In the genomic region with DNA sequence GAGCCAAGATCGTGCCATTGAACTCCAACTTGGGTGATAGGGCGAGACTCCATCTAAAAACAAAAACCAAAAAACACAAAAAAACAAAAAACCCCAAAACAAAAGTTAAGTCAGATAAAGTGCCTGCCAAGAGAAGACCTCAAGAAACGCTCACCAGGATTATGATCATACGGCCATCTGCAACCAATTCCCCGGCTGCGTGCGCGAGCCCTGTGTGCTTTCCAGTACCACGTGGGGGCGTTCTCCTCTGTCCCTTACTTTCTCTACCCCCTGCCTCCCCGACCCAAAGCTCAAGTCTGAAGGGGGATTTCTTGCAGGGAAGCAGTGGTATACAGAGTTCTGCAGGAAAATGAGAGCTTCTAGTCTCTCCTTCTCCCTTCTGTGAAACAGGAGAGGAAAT, we compare ENCODE assay signal across 8 cellular contexts. TPM values are rescaled to one million over a fixed set of nuclear protein-coding genes. Genes with fewer than 3 reads are reported as not detected.
DNase-seq lines count a peak whose midpoint lies in the region; ATAC-seq, FAIRE-seq and TF ChIP-seq lines count a peak whose summit lies in the region.

No MANE protein-coding gene starts in this region.

- peaks cover 26% of the 10 kb centered on the region for H3K4me1 Mint-ChIP-seq in stimulated activated naive CD8-positive, alpha-beta T cell treated with anti-CD3 and anti-CD28 coated beads, Interleukin-15, amount 100 ng/mL, for 72 hours
- H3K4me1 Mint-ChIP-seq in activated naive CD8-positive, alpha-beta T cell treated with anti-CD3 and anti-CD28 coated beads, Interleukin-2, amount 50 U/mL, for 24 hours, result peaks cover 10% of the 10 kb centered on the region

- ATAC-seq in stimulated activated naive CD8-positive, alpha-beta T cell treated with anti-CD3 and anti-CD28 coated beads, Interleukin-15, amount 100 ng/mL, for 72 hours, result peak; percentile 61
- ATAC-seq in stimulated activated naive CD8-positive, alpha-beta T cell treated with anti-CD3 and anti-CD28 coated beads, Interleukin-15, Interleukin-2, amounts not matched to agents 100 U/mL and 50 U/mL, for 24 hours, result no peak
- no peak for ATAC-seq in activated naive CD8-positive, alpha-beta T cell treated with anti-CD3 and anti-CD28 coated beads, Interleukin-2, amount 50 U/mL, for 24 hours
- no peak for ATAC-seq in HG02588 (IDR thresholded peaks at IDR 0.05; ENCODE audit: unreplicated experiment)
- no peak for ATAC-seq in HG02610 (IDR thresholded peaks at IDR 0.05; ENCODE audit: unreplicated experiment)

- TF ChIP-seq RAD21 in H1 (IDR thresholded peaks at IDR 0.05 in 1 of 2, conservative IDR thresholded peaks at IDR 0.05 in 1 of 2; ENCODE audit: low read depth in 2 of 2, low read length in 2 of 2), result peak; percentile 75 to 78

- TF ChIP-seq CTCF in H1 (IDR thresholded peaks at IDR 0.05; ENCODE audit: control extremely low read depth in 1 of 3, insufficient read depth in 1 of 3, low read depth in 1 of 3, low read length in 3 of 3), result peak; percentile 67 to 89 (median 84)

- H3K27me3 ChIP-seq in H1 (replicated peaks in 1 of 4; ENCODE audit: control insufficient read depth in 3 of 4, extremely low read depth in 1 of 4, insufficient read depth in 3 of 4, low read length in 3 of 4), result peaks cover 0 to 15% (median 11%) of the 10 kb centered on the region in 4 experiments; a peak in 6 of 7 replicates

- peaks cover 45% of the 10 kb centered on the region for H3K27me3 Mint-ChIP-seq in stimulated activated naive CD8-positive, alpha-beta T cell treated with anti-CD3 and anti-CD28 coated beads, Interleukin-15, amount 100 ng/mL, for 72 hours
- peaks cover 28% of the 10 kb centered on the region for H3K27me3 Mint-ChIP-seq in activated naive CD8-positive, alpha-beta T cell treated with anti-CD3 and anti-CD28 coated beads, Interleukin-2, amount 50 U/mL, for 24 hours

- H3K79me2 ChIP-seq in H1 (ENCODE audit: control insufficient read depth in 1 of 2, insufficient read depth in 2 of 2, low read length in 2 of 2), result no peaks in the 10 kb centered on the region

- H3K4me3 ChIP-seq in H1 (ENCODE audit: extremely low read depth in 1 of 4, insufficient read depth in 2 of 4, low read depth in 3 of 4, low read length in 4 of 4), result no peak overlapping the region

- H3K4ac ChIP-seq in H1 (replicated peaks; ENCODE audit: insufficient read length, low read depth, low read length), result no peak overlapping the region

- H3K27ac ChIP-seq in H1 (ENCODE audit: low read depth, low read length), result no peak overlapping the region

- no peak overlapping the region for H3K9ac ChIP-seq in H1 (replicated peaks in 1 of 4; ENCODE audit: extremely low read depth in 1 of 4, low read depth in 3 of 4, low read length in 3 of 4)

- H2BK120ac ChIP-seq in H1 (replicated peaks; ENCODE audit: low read depth, low read length), result no peak overlapping the region

- no peak overlapping the region for H3K23ac ChIP-seq in H1 (ENCODE audit: insufficient read length)

- no peaks in the 10 kb centered on the region for H3K9me3 ChIP-seq in H1 (ENCODE audit: insufficient read depth in 2 of 2, low read depth in 1 of 2, low read length in 1 of 2)

- peaks cover 0 to 3% of the 10 kb centered on the region in 2 experiments for H4K20me1 ChIP-seq in H1 (replicated peaks in 1 of 2; ENCODE audit: control insufficient read depth in 1 of 2, insufficient read depth in 2 of 2, low read length in 2 of 2)

- H3K36me3 Mint-ChIP-seq in activated naive CD8-positive, alpha-beta T cell treated with anti-CD3 and anti-CD28 coated beads, Interleukin-2, amount 50 U/mL, for 24 hours (ENCODE audit: low read depth), result no peaks in the 10 kb centered on the region

- no peak overlapping the region for H2AK5ac ChIP-seq in H1 (ENCODE audit: low read depth, low read length)

- no peak overlapping the region for H2BK5ac ChIP-seq in H1 (ENCODE audit: low read depth, low read length)

- H3K56ac ChIP-seq in H1 (replicated peaks; ENCODE audit: insufficient read length, low read depth, low read length), result no peak overlapping the region

- 36% methylated on average over 11 of the region's 11 CpGs; no CpG with 5 or more reads in 1 of the 2 experiments for whole genome bisulfite sequencing in H1 (ENCODE audit: extremely low coverage in 1 of 2, insufficient coverage in 1 of 2, insufficient read length in 1 of 2, insufficient replicate concordance in 2 of 2, low coverage in 1 of 2, low lambda C conversion rate in 2 of 2, missing lambda C conversion rate in 1 of 2), 2 experiments

- no peaks in the 10 kb centered on the region for H3K79me1 ChIP-seq in H1 (ENCODE audit: low read depth, low read length)

- H4K5ac ChIP-seq in H1 (ENCODE audit: insufficient read length, low read depth, low read length), result no peak overlapping the region

- no peak for TF ChIP-seq POLR2A in H1 (IDR thresholded peaks at IDR 0.05; ENCODE audit: control extremely low read depth in 1 of 2, low read depth in 2 of 2, low read length in 2 of 2)

- DNase-seq in stimulated activated naive CD8-positive, alpha-beta T cell treated with anti-CD3 and anti-CD28 coated beads, Interleukin-15, amount 100 ng/mL, for 72 hours, result no peak
- no peak for DNase-seq in stimulated activated naive CD8-positive, alpha-beta T cell treated with anti-CD3 and anti-CD28 coated beads, Interleukin-15, Interleukin-2, amounts not matched to agents 100 U/mL and 50 U/mL, for 24 hours
- peak; percentile 77 to 88 for DNase-seq in NCI-H524 (lab: John Stamatoyannopoulos, UW)
- no peak for DNase-seq in H1 (ENCODE audit: low read depth in 1 of 2, low spot score in 2 of 2)
- DNase-seq in putamen (ENCODE audit: low spot score), result no peak
- DNase-seq in activated naive CD8-positive, alpha-beta T cell treated with anti-CD3 and anti-CD28 coated beads, Interleukin-2, amount 50 U/mL, for 24 hours, result no peak

- H2BK15ac ChIP-seq in H1 (ENCODE audit: low read length), result no peak overlapping the region

- peak; percentile 70 for FAIRE-seq in H1 (lab: Jason Lieb, UNC)

- TF ChIP-seq EP300 in H1 (IDR thresholded peaks at IDR 0.05; ENCODE audit: borderline replicate concordance in 1 of 2, low read depth in 2 of 2, low read length in 2 of 2), result no peak

- no peak overlapping the region for H3K18ac ChIP-seq in H1 (ENCODE audit: extremely low read depth, low read length)

- H3K9me3 Mint-ChIP-seq in stimulated activated naive CD8-positive, alpha-beta T cell treated with anti-CD3 and anti-CD28 coated beads, Interleukin-15, amount 100 ng/mL, for 72 hours, result no peaks in the 10 kb centered on the region
- H3K9me3 Mint-ChIP-seq in activated naive CD8-positive, alpha-beta T cell treated with anti-CD3 and anti-CD28 coated beads, Interleukin-2, amount 50 U/mL, for 24 hours, result no peaks in the 10 kb centered on the region

- H3K4me1 ChIP-seq in H1 (replicated peaks in 1 of 4; ENCODE audit: control insufficient read depth in 3 of 4, insufficient read depth in 4 of 4, low read length in 3 of 4), result peaks cover 0 to under 1% (median under 1%) of the 10 kb centered on the region in 4 experiments; a peak in 3 of 7 replicates

- H4K8ac ChIP-seq in H1 (ENCODE audit: extremely low read depth, insufficient read depth, low read length), result no peak overlapping the region

- H4K91ac ChIP-seq in H1 (replicated peaks; ENCODE audit: insufficient read length, low read length), result no peak overlapping the region

- no peak overlapping the region for H2BK12ac ChIP-seq in H1 (ENCODE audit: low read depth, low read length)

- H2BK20ac ChIP-seq in H1 (ENCODE audit: low read length), result no peak overlapping the region

- no peak overlapping the region for H3K14ac ChIP-seq in H1 (ENCODE audit: insufficient read length)

- no peak overlapping the region for H3K4me2 ChIP-seq in H1 (ENCODE audit: insufficient read depth in 1 of 2, low read depth in 2 of 2, low read length in 2 of 2)

- no peaks in the 10 kb centered on the region; the same call in 1 of the 2 replicates for H3K23me2 ChIP-seq in H1 (ENCODE audit: low read depth, low read length)

- H3K4me3 Mint-ChIP-seq in stimulated activated naive CD8-positive, alpha-beta T cell treated with anti-CD3 and anti-CD28 coated beads, Interleukin-15, amount 100 ng/mL, for 72 hours, result no peak overlapping the region
- H3K4me3 Mint-ChIP-seq in activated naive CD8-positive, alpha-beta T cell treated with anti-CD3 and anti-CD28 coated beads, Interleukin-2, amount 50 U/mL, for 24 hours, result no peak overlapping the region

- CTCF ChIA-PET in H1 (lab: Charles Lee; ENCODE audit: partially characterized antibody), result interaction anchor here (0.6 to 8.2 kb wide), 23 partner anchors 7 to 1946 kb away, joined by 3 to 50 read pairs (median 3); no protein-coding TSS in a partner anchor

- no peak overlapping the region for H3K27ac Mint-ChIP-seq in stimulated activated naive CD8-positive, alpha-beta T cell treated with anti-CD3 and anti-CD28 coated beads, Interleukin-15, amount 100 ng/mL, for 72 hours
- H3K27ac Mint-ChIP-seq in activated naive CD8-positive, alpha-beta T cell treated with anti-CD3 and anti-CD28 coated beads, Interleukin-2, amount 50 U/mL, for 24 hours, result no peak overlapping the region

- H3K36me3 ChIP-seq in H1 (ENCODE audit: control insufficient read depth in 2 of 4, insufficient read depth in 4 of 4, low read length in 3 of 4), result no peaks in the 10 kb centered on the region

- H2AFZ ChIP-seq in H1 (ENCODE audit: low read length), result no peak overlapping the region

- POLR2A ChIA-PET in H1 (lab: Charles Lee; ENCODE audit: partially characterized antibody), result interaction anchor here (0.9 kb wide), 1 partner anchor 17 kb away, joined by 4 read pairs; no protein-coding TSS in a partner anchor

RNA-seq across cellular contexts. Expression of gene RPS19BP1, which starts 10.5 kb away (rescaled TPM):
- total RNA-seq in H1 (2021; fragmentation: NEBNext Ultra II Directional; extraction: Animal tissue kit (Norgen Biotek cat#: 25700)), result 77.5 and 77.9 TPM in 2 replicates
- polyA plus RNA-seq in H1 (2011; rRNA removed), result 97.9 and 120 TPM in 2 replicates
- polyA plus RNA-seq in H1 (2011; cell fraction: cytosol; rRNA removed), result 120 TPM
- 94.6 TPM for polyA plus RNA-seq in H1 (2011; cell fraction: nucleus; rRNA removed)
- polyA plus RNA-seq in H1 (2012, experiment 1 of 2), result 79.6 to 99.4 TPM (median 89.0 TPM) in 4 replicates
- 100 TPM for polyA plus RNA-seq in H1 (2012, experiment 2 of 2)
- 71.2 TPM for polyA plus RNA-seq in H1 (2013, experiment 1 of 2)
- 71.6 TPM for polyA plus RNA-seq in H1 (2013, experiment 2 of 2)
- 7.8 and 8.1 TPM in 2 replicates for polyA minus RNA-seq in H1 (2011; rRNA and poly(A)+ RNA removed)
- 16.2 TPM for polyA minus RNA-seq in H1 (2011; cell fraction: cytosol; rRNA and poly(A)+ RNA removed)
- polyA minus RNA-seq in H1 (2011; cell fraction: nucleus; rRNA and poly(A)+ RNA removed), result 23.8 TPM

RNA-seq across cellular contexts. Expression of gene ATF4, which starts 22.7 kb away (rescaled TPM):
- 543 and 553 TPM in 2 replicates for total RNA-seq in H1 (2021; fragmentation: NEBNext Ultra II Directional; extraction: Animal tissue kit (Norgen Biotek cat#: 25700))
- 685 and 704 TPM in 2 replicates for polyA plus RNA-seq in H1 (2011; rRNA removed)
- 868 TPM for polyA plus RNA-seq in H1 (2011; cell fraction: cytosol; rRNA removed)
- polyA plus RNA-seq in H1 (2011; cell fraction: nucleus; rRNA removed), result 703 TPM
- polyA plus RNA-seq in H1 (2012, experiment 1 of 2), result 598 to 685 TPM (median 617 TPM) in 4 replicates
- polyA plus RNA-seq in H1 (2012, experiment 2 of 2), result 699 TPM
- 476 TPM for polyA plus RNA-seq in H1 (2013, experiment 1 of 2)
- 475 TPM for polyA plus RNA-seq in H1 (2013, experiment 2 of 2)
- polyA minus RNA-seq in H1 (2011; rRNA and poly(A)+ RNA removed), result 314 and 359 TPM in 2 replicates
- polyA minus RNA-seq in H1 (2011; cell fraction: cytosol; rRNA and poly(A)+ RNA removed), result 150 TPM
- 255 TPM for polyA minus RNA-seq in H1 (2011; cell fraction: nucleus; rRNA and poly(A)+ RNA removed)

RNA-seq across cellular contexts. Expression of gene CACNA1I, which starts 27.5 kb away (rescaled TPM):
- 1.2 and 1.3 TPM in 2 replicates for total RNA-seq in H1 (2021; fragmentation: NEBNext Ultra II Directional; extraction: Animal tissue kit (Norgen Biotek cat#: 25700))
- polyA plus RNA-seq in H1 (2011; rRNA removed), result 0.77 and 1.3 TPM in 2 replicates
- 1.2 TPM for polyA plus RNA-seq in H1 (2011; cell fraction: cytosol; rRNA removed)
- polyA plus RNA-seq in H1 (2011; cell fraction: nucleus; rRNA removed), result 7.1 TPM
- 0.91 to 1.4 TPM (median 1.2 TPM) in 4 replicates for polyA plus RNA-seq in H1 (2012, experiment 1 of 2)
- 0.71 TPM for polyA plus RNA-seq in H1 (2012, experiment 2 of 2)
- polyA plus RNA-seq in H1 (2013, experiment 1 of 2), result 1.3 TPM
- 1.3 TPM for polyA plus RNA-seq in H1 (2013, experiment 2 of 2)
- 1.00 and 1.3 TPM in 2 replicates for polyA minus RNA-seq in H1 (2011; rRNA and poly(A)+ RNA removed)
- 0.95 TPM for polyA minus RNA-seq in H1 (2011; cell fraction: cytosol; rRNA and poly(A)+ RNA removed)
- 1.6 TPM for polyA minus RNA-seq in H1 (2011; cell fraction: nucleus; rRNA and poly(A)+ RNA removed)

RNA-seq across cellular contexts. Expression of gene MIEF1, which starts 41.0 kb away (rescaled TPM):
- 31.4 and 32.7 TPM in 2 replicates for total RNA-seq in H1 (2021; fragmentation: NEBNext Ultra II Directional; extraction: Animal tissue kit (Norgen Biotek cat#: 25700))
- polyA plus RNA-seq in H1 (2011; rRNA removed), result 16.8 and 21.0 TPM in 2 replicates
- 16.4 TPM for polyA plus RNA-seq in H1 (2011; cell fraction: cytosol; rRNA removed)
- 18.5 TPM for polyA plus RNA-seq in H1 (2011; cell fraction: nucleus; rRNA removed)
- 22.0 to 25.2 TPM (median 22.9 TPM) in 4 replicates for polyA plus RNA-seq in H1 (2012, experiment 1 of 2)
- polyA plus RNA-seq in H1 (2012, experiment 2 of 2), result 14.3 TPM
- polyA plus RNA-seq in H1 (2013, experiment 1 of 2), result 18.5 TPM
- polyA plus RNA-seq in H1 (2013, experiment 2 of 2), result 18.4 TPM
- 36.0 and 36.1 TPM in 2 replicates for polyA minus RNA-seq in H1 (2011; rRNA and poly(A)+ RNA removed)
- 17.9 TPM for polyA minus RNA-seq in H1 (2011; cell fraction: cytosol; rRNA and poly(A)+ RNA removed)
- polyA minus RNA-seq in H1 (2011; cell fraction: nucleus; rRNA and poly(A)+ RNA removed), result 17.9 TPM

Comparison
In these comparisons a context has a peak if more than half of its experiments do, and no peak if none do; other contexts are left out.
1. DNase-seq: peak in NCI-H524 (2 of 2); none in stimulated activated naive CD8-positive, alpha-beta T cell treated with anti-CD3 and anti-CD28 coated beads, Interleukin-15, amount 100 ng/mL, for 72 hours (0 of 2), stimulated activated naive CD8-positive, alpha-beta T cell treated with anti-CD3 and anti-CD28 coated beads, Interleukin-15, Interleukin-2, amounts not matched to agents 100 U/mL and 50 U/mL, for 24 hours (single experiment), H1 (0 of 2), putamen (single experiment) and activated naive CD8-positive, alpha-beta T cell treated with anti-CD3 and anti-CD28 coated beads, Interleukin-2, amount 50 U/mL, for 24 hours (single experiment).